Comparison of ENCODE assay signal across 13 cellular contexts in the genomic region with DNA sequence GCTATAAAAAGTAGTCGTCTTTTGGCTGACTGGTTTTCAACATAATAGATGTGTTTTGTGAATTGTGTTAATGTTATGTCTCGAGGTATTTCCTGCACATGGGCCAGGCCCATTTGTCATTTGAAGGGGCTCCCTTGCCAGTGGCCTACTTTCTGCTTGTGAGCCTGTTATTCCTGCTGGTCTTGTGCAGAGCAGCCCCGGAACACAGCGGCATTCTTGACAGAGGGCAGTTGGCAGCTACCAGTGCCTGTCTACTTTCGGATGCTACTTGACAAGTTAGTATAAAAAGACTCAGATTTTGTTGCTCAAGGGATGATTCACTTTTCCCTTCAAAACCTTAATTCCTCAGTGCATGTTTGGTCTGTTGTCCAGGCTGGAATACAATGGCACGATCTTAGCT. TPM values are rescaled to one million over a fixed set of nuclear protein-coding genes. Genes with fewer than 3 reads are reported as not detected.
DNase-seq lines count a peak whose midpoint lies in the region; ATAC-seq and TF ChIP-seq lines count a peak whose summit lies in the region.
"Had no signal": no experiment of that assay in that cellular context is flagged by ENCODE, and none has a peak within 500 bp of the region (broad histone marks: within the 10 kb centered on the region; RNA-seq: fewer than 3 reads in every experiment).

No MANE protein-coding gene starts in this region.

- peak overlapping the region; percentile 64; the same call in 1 of the 2 replicates for H3K27ac ChIP-seq in SK-N-MC
- H3K27ac ChIP-seq in cingulate gyrus (ENCODE audit: low read depth, low read length) = peak overlapping the region; percentile 20
- peak overlapping the region; percentile 34 for H3K27ac ChIP-seq in skeletal muscle tissue (ENCODE audit: low read depth, low read length)
- H3K27ac ChIP-seq in RWPE1 = no peak overlapping the region
- H3K27ac ChIP-seq: right lobe of liver had no signal

- H3K36me3 ChIP-seq in SK-N-MC (ENCODE audit: insufficient read depth, low read length) (no peaks in the 10 kb centered on the region), skeletal muscle tissue (ENCODE audit: control insufficient read depth in 3 of 3, insufficient read depth in 3 of 3, low read length in 3 of 3) (peaks cover 0 to 2% (median 0%) of the 10 kb centered on the region in 3 donors)
- H3K36me3 ChIP-seq: right lobe of liver had no signal

- POLR2A ChIA-PET in RWPE1 (lab: Yijun Ruan, JAX; ENCODE audit: low non-redundant PET) = no interaction called here

- ATAC-seq in GM18861 (IDR thresholded peaks at IDR 0.05; ENCODE audit: unreplicated experiment) = no peak

- no peak for TF ChIP-seq CTCF in RWPE1 (conservative IDR thresholded peaks at IDR 0.05; ENCODE audit: low read depth)

- H3K4me3 ChIP-seq in SK-N-MC = no peak overlapping the region
- H3K4me3 ChIP-seq in skeletal muscle tissue (ENCODE audit: low read length in 3 of 3) = peak overlapping the region in 1 of 3 donors; percentile 20
- H3K4me3 ChIP-seq: right lobe of liver had no signal

- H3K27me3 ChIP-seq in skeletal muscle tissue (ENCODE audit: control insufficient read depth in 3 of 3, insufficient read depth in 3 of 3, low read length in 3 of 3) = no peaks in the 10 kb centered on the region
- H3K27me3 ChIP-seq: right lobe of liver had no signal

- no peak for DNase-seq in SK-N-MC (ENCODE audit: low read depth, low spot score)
- peak; percentile 3 to 9 for DNase-seq in hippocampal formation (lab: John Stamatoyannopoulos, UW)
- no peak for DNase-seq in activated CD4-positive, CD25-positive, alpha-beta regulatory T cell (lab: John Stamatoyannopoulos, UW)
- no peak for DNase-seq in RWPE1 (ENCODE audit: low spot score)
- no peak for DNase-seq in T-helper 1 cell
- DNase-seq: activated B cell treated with CpG ODN at 0.5 μM for 24 hours; NCI-H1694 treated with DMSO at 0.1 percent for 48 hours; NCI-H748 treated with DMSO at 0.1 percent for 48 hours; right lobe of liver; stimulated activated naive CD4-positive, alpha-beta T cell treated with Interleukin-2 at 50 U/mL for 16 hours had no signal

- H3K9ac ChIP-seq in SK-N-MC (ENCODE audit: insufficient read length) (no peak overlapping the region), skeletal muscle tissue (ENCODE audit: low read depth in 1 of 3, low read length in 3 of 3) (peak overlapping the region in 1 of 3 donors; percentile 9)

- H3K9me3 ChIP-seq in SK-N-MC (ENCODE audit: low read depth, low read length) (no peaks in the 10 kb centered on the region), skeletal muscle tissue (ENCODE audit: control insufficient read depth in 3 of 3, low read length in 3 of 3) (no peaks in the 10 kb centered on the region)
- H3K9me3 ChIP-seq: right lobe of liver had no signal

- H3K4me1 ChIP-seq in skeletal muscle tissue (ENCODE audit: control insufficient read depth in 3 of 3, insufficient read depth in 3 of 3, low read length in 3 of 3) = peaks cover 38 to 55% (median 47%) of the 10 kb centered on the region in 3 donors

- CTCF ChIA-PET in RWPE1 (lab: Yijun Ruan, JAX) = no interaction called here

RNA-seq across cellular contexts. Expression of a gene that starts 28.5 kb away (rescaled TPM):
- total RNA-seq in skeletal muscle tissue = 144 TPM

Comparison
In these comparisons a context has a peak if more than half of its experiments do, and no peak if none do; other contexts are left out.
1. DNase-seq: peak in hippocampal formation (2 of 2); none in SK-N-MC (single experiment), activated CD4-positive, CD25-positive, alpha-beta regulatory T cell (0 of 4), RWPE1 (single experiment) and T-helper 1 cell (0 of 5).